ENCODE assay signal across 22 cellular contexts in the genomic region with DNA sequence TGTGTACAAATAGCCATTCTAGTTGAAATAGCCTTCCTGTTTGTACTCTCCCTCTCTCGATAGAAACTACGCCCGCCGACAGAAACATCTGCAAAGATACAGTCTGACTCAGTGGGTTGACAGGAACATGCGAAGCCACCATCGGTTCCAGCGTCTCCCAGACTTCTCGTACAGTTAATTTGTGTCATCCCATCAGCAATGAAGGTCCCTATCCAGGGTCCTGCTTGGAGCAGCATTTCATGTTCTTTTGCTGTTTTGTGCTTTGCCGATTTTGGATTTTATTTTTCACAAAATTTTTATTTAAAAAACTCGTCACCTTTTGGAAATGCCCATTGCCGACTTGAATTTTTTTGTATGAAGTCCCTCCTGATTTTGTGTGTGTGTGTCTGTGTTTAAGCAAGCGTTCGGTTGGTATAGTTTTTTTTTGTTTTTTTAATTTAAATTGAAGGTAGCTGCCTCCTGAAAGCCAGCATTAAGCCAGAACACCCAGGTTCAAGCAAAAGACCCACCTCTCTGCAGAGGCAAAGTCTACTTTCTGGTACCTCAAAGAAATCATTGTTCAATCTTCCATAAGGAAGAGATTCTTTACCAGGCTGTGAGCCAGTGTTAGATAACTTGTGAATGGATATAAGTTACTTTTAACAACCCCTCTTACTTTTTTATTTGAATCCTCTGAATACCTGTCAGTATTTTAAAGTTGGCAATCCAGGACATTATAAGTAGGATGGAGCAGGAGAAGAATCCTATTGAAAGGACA. TPM values are rescaled to one million over a fixed set of nuclear protein-coding genes. Genes with fewer than 3 reads are reported as not detected.
A peak's percentile ranks its signal among the peaks of the same experiment; 100 is the strongest.
DNase-seq lines count a peak whose midpoint lies in the region; ATAC-seq and TF ChIP-seq lines count a peak whose summit lies in the region.
"Had no signal": no experiment of that assay in that cellular context is flagged by ENCODE, and none has a peak within 500 bp of the region (broad histone marks: within the 10 kb centered on the region; RNA-seq: fewer than 3 reads in every experiment).

No MANE protein-coding gene starts in this region.

- ATAC-seq in activated CD8-positive, alpha-beta memory T cell treated with anti-CD3 and anti-CD28 coated beads, Interleukin-2, amount 10 ng/mL, durations not matched to agents 7 days and 5 days, result no peak
- ATAC-seq: A549 had no signal

- H3K4me3 ChIP-seq in mammary epithelial cell (replicated peaks in 1 of 3; ENCODE audit: insufficient read depth in 1 of 3, low read depth in 2 of 3, low read length in 3 of 3), result no peak overlapping the region
- no peak overlapping the region for H3K4me3 ChIP-seq in HEK293 (ENCODE audit: low read depth, low read length)
- H3K4me3 ChIP-seq: A549, HAP-1 had no signal

- H3K36me3 Mint-ChIP-seq in MCF 10A (ENCODE audit: insufficient read depth, unreplicated experiment) (peaks cover 54% of the 10 kb centered on the region), osteocyte (ENCODE audit: unreplicated experiment) (peaks cover 46% of the 10 kb centered on the region)
- peaks cover 34% of the 10 kb centered on the region for H3K36me3 Mint-ChIP-seq in activated CD8-positive, alpha-beta memory T cell treated with anti-CD3 and anti-CD28 coated beads, Interleukin-2, amount 10 ng/mL, durations not matched to agents 7 days and 5 days

- intact Hi-C loops in mammary epithelial cell (cut with micrococcal nuclease) (no loop called here), MCF 10A (cut with micrococcal nuclease) (no loop called here)

- H4K20me1 ChIP-seq in mammary epithelial cell (ENCODE audit: insufficient read depth, low read length), result no peaks in the 10 kb centered on the region

- H3K27ac ChIP-seq in mammary epithelial cell (ENCODE audit: insufficient read depth, low read depth, low read length), result no peak overlapping the region
- H3K27ac ChIP-seq in HEK293 (ENCODE audit: extremely low read depth, low read depth, low read length), result no peak overlapping the region
- H3K27ac ChIP-seq in caudate nucleus (ENCODE audit: low read depth, low read length), result peak overlapping the region; percentile 76
- H3K27ac ChIP-seq: A549 had no signal

- 95% methylated on average over 13 of the region's 13 CpGs for WGBS in mammary epithelial cell (ENCODE audit: low coverage, missing lambda C conversion rate)

- H3K9me3 Mint-ChIP-seq in MCF 10A (ENCODE audit: unreplicated experiment) (no peaks in the 10 kb centered on the region), osteocyte (ENCODE audit: unreplicated experiment) (no peaks in the 10 kb centered on the region)
- no peaks in the 10 kb centered on the region for H3K9me3 Mint-ChIP-seq in activated CD8-positive, alpha-beta memory T cell treated with anti-CD3 and anti-CD28 coated beads, Interleukin-2, amount 10 ng/mL, durations not matched to agents 7 days and 5 days (ENCODE audit: low read depth)
- H3K9me3 Mint-ChIP-seq: CD4-positive, alpha-beta memory T cell had no signal

- H3K36me3 ChIP-seq in mammary epithelial cell (ENCODE audit: insufficient read depth, low read length) (peaks cover 2% of the 10 kb centered on the region), HEK293 (ENCODE audit: control insufficient read depth in 2 of 2, insufficient read depth in 1 of 2, low read length in 2 of 2) (peaks cover 30 to 92% of the 10 kb centered on the region in 2 experiments)

- H3K9ac ChIP-seq in mammary epithelial cell (ENCODE audit: insufficient read depth, low read length), result no peak overlapping the region

- no peaks in the 10 kb centered on the region for H3K4me1 Mint-ChIP-seq in MCF 10A (ENCODE audit: insufficient read depth, unreplicated experiment)
- H3K4me1 Mint-ChIP-seq in osteocyte (ENCODE audit: unreplicated experiment), result no peaks in the 10 kb centered on the region
- H3K4me1 Mint-ChIP-seq in activated CD8-positive, alpha-beta memory T cell treated with anti-CD3 and anti-CD28 coated beads, Interleukin-2, amount 10 ng/mL, durations not matched to agents 7 days and 5 days, result no peaks in the 10 kb centered on the region
- H3K4me1 Mint-ChIP-seq: CD4-positive, alpha-beta memory T cell had no signal

- no peaks in the 10 kb centered on the region for H3K9me3 ChIP-seq in mammary epithelial cell (replicated peaks; ENCODE audit: insufficient read depth, low read length)
- no peaks in the 10 kb centered on the region for H3K9me3 ChIP-seq in HEK293 (ENCODE audit: control insufficient read depth, insufficient read depth, low read depth, low read length)
- H3K9me3 ChIP-seq: A549, HAP-1 had no signal

- POLR2A ChIA-PET in MCF 10A (lab: Yijun Ruan, JAX) (interaction anchor here (0.6 kb wide), 1 partner anchor 150 kb away, joined by 3 read pairs; no protein-coding TSS in a partner anchor), HEK293 (lab: Yijun Ruan, JAX) (no interaction called here)

- H3K4me3 Mint-ChIP-seq in MCF 10A (ENCODE audit: unreplicated experiment), result no peak overlapping the region
- no peak overlapping the region for H3K4me3 Mint-ChIP-seq in osteocyte (ENCODE audit: unreplicated experiment)
- no peak overlapping the region for H3K4me3 Mint-ChIP-seq in activated CD8-positive, alpha-beta memory T cell treated with anti-CD3 and anti-CD28 coated beads, Interleukin-2, amount 10 ng/mL, durations not matched to agents 7 days and 5 days
- H3K4me3 Mint-ChIP-seq: CD4-positive, alpha-beta memory T cell had no signal

- in situ Hi-C loops in mammary epithelial cell (cut with MboI; ENCODE audit: low sequenced_read_pairs in 2 of 2), result no loop called here

- no peaks in the 10 kb centered on the region for H3K27me3 ChIP-seq in mammary epithelial cell (ENCODE audit: insufficient read depth, low read length)

- H2AFZ ChIP-seq in mammary epithelial cell (ENCODE audit: low read depth, low read length), result no peak overlapping the region

- H3K4me2 ChIP-seq in mammary epithelial cell (ENCODE audit: insufficient read depth, low read depth, low read length), result no peak overlapping the region
- H3K4me2 ChIP-seq: A549 had no signal

- no peak overlapping the region for H3K27ac Mint-ChIP-seq in MCF 10A (ENCODE audit: low read depth, unreplicated experiment)
- H3K27ac Mint-ChIP-seq in osteocyte (ENCODE audit: unreplicated experiment), result no peak overlapping the region
- H3K27ac Mint-ChIP-seq in activated CD8-positive, alpha-beta memory T cell treated with anti-CD3 and anti-CD28 coated beads, Interleukin-2, amount 10 ng/mL, durations not matched to agents 7 days and 5 days, result no peak overlapping the region

- dilution Hi-C loops in mammary epithelial cell (cut with HindIII; ENCODE audit: low sequenced_read_pairs), result loop anchor here (5.0 kb wide), 1 partner anchor 49 kb away; no protein-coding TSS in a partner anchor

- H3K79me2 ChIP-seq in mammary epithelial cell (ENCODE audit: insufficient read depth, low read length), result no peaks in the 10 kb centered on the region

- CTCF ChIA-PET in mammary epithelial cell (lab: Charles Lee; ENCODE audit: low non-redundant PET) (no interaction called here), MCF 10A (lab: Yijun Ruan, JAX) (no interaction called here), HEK293 (lab: Yijun Ruan, JAX) (interaction anchor here (0.6 kb wide), 1 partner anchor 213 kb away, joined by 4 read pairs; no protein-coding TSS in a partner anchor)
- CTCF ChIA-PET in activated CD8-positive, alpha-beta memory T cell treated with anti-CD3 and anti-CD28 coated beads, Interleukin-2, amount 10 ng/mL, durations not matched to agents 7 days and 5 days (lab: Charles Lee), result interaction anchor here (1.4 kb wide), 1 partner anchor 144 kb away, joined by 4 read pairs; no protein-coding TSS in a partner anchor

- no peak for DNase-seq in mammary epithelial cell
- DNase-seq in MCF 10A (ENCODE audit: unreplicated experiment), result no peak
- DNase-seq in caudate nucleus (lab: John Stamatoyannopoulos, UW), result no peak
- peak; percentile 34 for DNase-seq in osteocyte (ENCODE audit: extremely low spot score, unreplicated experiment)
- no peak for DNase-seq in activated CD8-positive, alpha-beta memory T cell treated with anti-CD3 and anti-CD28 coated beads, Interleukin-2, amount 10 ng/mL, durations not matched to agents 7 days and 5 days
- no peak for DNase-seq in retina
- DNase-seq in NCI-H446 treated with DMSO at 0.1 percent for 48 hours (lab: John Stamatoyannopoulos, UW), result no peak
- DNase-seq: 8988T; C1 segment of cervical spinal cord; Calu3; CD4-positive, alpha-beta memory T cell; COR-L47; DMS53; DMS79 treated with DMSO at 0.1 percent for 48 hours; GF-D8; GOT3 had no signal

- H3K27me3 Mint-ChIP-seq in MCF 10A (ENCODE audit: insufficient read depth, unreplicated experiment), result no peaks in the 10 kb centered on the region
- H3K27me3 Mint-ChIP-seq in osteocyte (ENCODE audit: unreplicated experiment), result no peaks in the 10 kb centered on the region
- no peaks in the 10 kb centered on the region for H3K27me3 Mint-ChIP-seq in activated CD8-positive, alpha-beta memory T cell treated with anti-CD3 and anti-CD28 coated beads, Interleukin-2, amount 10 ng/mL, durations not matched to agents 7 days and 5 days
- H3K27me3 Mint-ChIP-seq: CD4-positive, alpha-beta memory T cell had no signal

- H3K4me1 ChIP-seq in mammary epithelial cell (ENCODE audit: insufficient read depth, low read length) (peaks cover 11% of the 10 kb centered on the region), HEK293 (ENCODE audit: control insufficient read depth, insufficient read depth, low read length) (no peaks in the 10 kb centered on the region)
- H3K4me1 ChIP-seq: A549, HAP-1 had no signal

- TF ChIP-seq CTCF in mammary epithelial cell (conservative IDR thresholded peaks at IDR 0.05 in 1 of 2, IDR thresholded peaks at IDR 0.05 in 1 of 2; ENCODE audit: extremely low read depth in 1 of 2, insufficient read depth in 1 of 2, low read depth in 1 of 2, low read length in 2 of 2), result no peak
- no peak for TF ChIP-seq CTCF in MCF 10A (IDR thresholded peaks at IDR 0.05; ENCODE audit: unreplicated experiment)
- no peak for TF ChIP-seq CTCF in HEK293 (tag by site-specific recombination; IDR thresholded peaks at IDR 0.05)
- TF ChIP-seq CTCF in osteocyte (IDR thresholded peaks at IDR 0.05), result no peak

- BruUV-seq in mammary epithelial cell (replicated peaks; lab: Mats Ljungman, UMichigan) (TSS peak; percentile 8), MCF 10A (replicated peaks; lab: Mats Ljungman, UMichigan) (no TSS peak)

RNA-seq across cellular contexts. Expression of a gene that starts 14.7 kb away (rescaled TPM):
- not detected for total RNA-seq in mammary epithelial cell
- polyA plus RNA-seq in mammary epithelial cell, result not detected
- polyA minus RNA-seq in mammary epithelial cell, result not detected
- total RNA-seq in MCF 10A (2022), result not detected in 2 replicates
- total RNA-seq in osteocyte, result 2.0 and 3.2 TPM in 2 replicates
- not detected for total RNA-seq in activated CD8-positive, alpha-beta memory T cell treated with anti-CD3 and anti-CD28 coated beads, Interleukin-2, amount 10 ng/mL, durations not matched to agents 7 days and 5 days
- total RNA-seq: Calu3; CD4-positive, alpha-beta memory T cell had no signal
- polyA plus RNA-seq: CD4-positive, alpha-beta memory T cell had no signal

RNA-seq across cellular contexts. Expression of a gene that starts 30.3 kb away (rescaled TPM):
- total RNA-seq in mammary epithelial cell (not detected), MCF 10A (2022) (not detected in 2 replicates), osteocyte (not detected in 2 replicates)
- not detected for polyA plus RNA-seq in mammary epithelial cell
- not detected for polyA minus RNA-seq in mammary epithelial cell
- total RNA-seq in activated CD8-positive, alpha-beta memory T cell treated with anti-CD3 and anti-CD28 coated beads, Interleukin-2, amount 10 ng/mL, durations not matched to agents 7 days and 5 days, result under 1 TPM in 1 of 2 experiments, not detected in 1; 0.35 TPM
- total RNA-seq: Calu3, Daoy, G401 had no signal
- polyA plus RNA-seq: BJ; CD4-positive, alpha-beta memory T cell had no signal

RNA-seq across cellular contexts. Expression of a gene that starts 38.6 kb away (rescaled TPM):
- total RNA-seq in mammary epithelial cell (10 to 100 TPM; 31.2 to 41.7 TPM), MCF 10A (2022) (24.4 and 34.1 TPM in 2 replicates), osteocyte (49.8 and 54.4 TPM in 2 replicates)
- 12.4 TPM for polyA plus RNA-seq in mammary epithelial cell
- 42.7 TPM for polyA minus RNA-seq in mammary epithelial cell
- 100 to 1,000 TPM in 1 of 2 experiments, 10 to 100 TPM in 1; 85.3 to 102 TPM for total RNA-seq in activated CD8-positive, alpha-beta memory T cell treated with anti-CD3 and anti-CD28 coated beads, Interleukin-2, amount 10 ng/mL, durations not matched to agents 7 days and 5 days

RNA-seq across cellular contexts. Expression of a gene that starts 38.9 kb away (rescaled TPM):
- total RNA-seq in mammary epithelial cell, result 100 to 1,000 TPM; 165 to 219 TPM
- 92.6 TPM for polyA plus RNA-seq in mammary epithelial cell
- 346 TPM for polyA minus RNA-seq in mammary epithelial cell
- total RNA-seq in MCF 10A (2022), result 347 and 372 TPM in 2 replicates
- 177 and 191 TPM in 2 replicates for total RNA-seq in osteocyte
- 100 to 1,000 TPM; 192 to 238 TPM for total RNA-seq in activated CD8-positive, alpha-beta memory T cell treated with anti-CD3 and anti-CD28 coated beads, Interleukin-2, amount 10 ng/mL, durations not matched to agents 7 days and 5 days

RNA-seq across cellular contexts. Expression of a gene that starts 45.1 kb away (rescaled TPM):
- total RNA-seq in mammary epithelial cell (100 to 1,000 TPM in 1 of 2 donors, 10 to 100 TPM in 1; 35.5 to 101 TPM), MCF 10A (2022) (6.2 and 12.1 TPM in 2 replicates), osteocyte (7.3 and 9.8 TPM in 2 replicates)
- polyA plus RNA-seq in mammary epithelial cell, result 158 TPM
- polyA minus RNA-seq in mammary epithelial cell, result 85.8 TPM
- not detected for total RNA-seq in activated CD8-positive, alpha-beta memory T cell treated with anti-CD3 and anti-CD28 coated beads, Interleukin-2, amount 10 ng/mL, durations not matched to agents 7 days and 5 days
- total RNA-seq: CD4-positive, alpha-beta memory T cell had no signal
- polyA plus RNA-seq: CD4-positive, alpha-beta memory T cell had no signal

Comparison
In these comparisons a context has a peak if more than half of its experiments do, and no peak if none do; other contexts are left out.
1. CTCF ChIA-PET loops: an anchor here in HEK293 (0.6 kb wide) and activated CD8-positive, alpha-beta memory T cell treated with anti-CD3 and anti-CD28 coated beads, Interleukin-2, amount 10 ng/mL, durations not matched to agents 7 days and 5 days (1.4 kb wide); none called in mammary epithelial cell and MCF 10A.